Comparison of ENCODE assay signal across 3 cellular contexts in the genomic region with DNA sequence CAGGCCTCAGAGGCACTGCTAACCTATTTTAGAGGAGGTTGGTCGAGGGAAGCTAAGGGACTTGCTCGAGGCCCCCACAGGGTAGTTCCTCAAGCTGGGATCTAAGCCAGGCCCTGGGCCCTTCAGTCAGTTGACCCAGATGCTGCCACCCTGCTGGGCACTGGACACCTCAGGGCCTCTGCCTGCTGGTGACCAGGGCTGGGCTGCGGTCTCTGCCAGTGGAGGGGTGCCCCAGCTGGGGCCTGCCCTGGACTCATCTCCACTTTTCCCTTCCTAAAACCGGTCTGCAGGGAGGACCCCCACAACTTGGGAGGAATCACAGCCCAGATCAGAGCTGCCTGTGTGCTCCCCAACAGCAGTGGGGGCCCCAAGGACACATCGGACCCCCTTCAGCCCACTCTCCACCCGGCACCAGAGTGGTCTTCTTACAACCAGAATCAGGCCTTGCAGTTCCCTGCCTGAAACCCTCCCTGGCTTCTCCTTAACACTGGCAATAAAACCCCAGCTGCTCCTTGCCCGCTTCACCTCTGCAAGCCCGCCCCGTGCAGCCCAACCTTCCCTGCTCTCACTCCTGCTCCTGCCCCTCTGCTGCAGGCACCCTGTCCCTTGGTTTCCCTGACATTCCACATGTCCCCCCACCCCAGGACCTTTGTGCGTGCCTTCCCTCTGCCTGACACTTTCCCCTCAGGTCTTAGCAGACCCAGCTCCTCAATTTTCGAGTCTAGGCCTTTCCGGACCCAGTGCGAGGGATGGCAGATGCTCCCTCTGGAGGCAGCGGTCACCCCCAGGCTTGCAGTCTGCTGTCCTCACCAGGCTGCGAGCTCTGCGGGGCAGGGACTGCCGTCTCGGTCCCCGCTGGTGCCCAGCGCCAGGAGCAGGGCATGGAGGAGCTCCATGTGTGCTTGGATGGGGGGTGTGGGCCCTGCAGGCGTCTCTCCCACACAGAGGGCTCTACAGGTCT. TPM values are rescaled to one million over a fixed set of nuclear protein-coding genes. Genes with fewer than 3 reads are reported as not detected.
"Had no signal": no experiment of that assay in that cellular context is flagged by ENCODE, and none has a peak within 500 bp of the region (broad histone marks: within the 10 kb centered on the region; RNA-seq: fewer than 3 reads in every experiment).

No MANE protein-coding gene starts in this region.

RNA-seq across cellular contexts. Expression of gene KCNJ12, which starts 45.5 kb away (rescaled TPM):
- total RNA-seq: activated B cell treated with CpG ODN at 0.5 μM for 24 hours; activated CD4-positive, alpha-beta T cell treated with anti-CD3 and anti-CD28 coated beads for 36 hours; activated T-helper 2 cell treated with anti-CD3 and anti-CD28 coated beads, Interferon-gamma antibody, Interleukin-2, Interleukin-4, amounts not matched to agents 10 μg/mL and 5 μg/mL and 100 μg/mL, durations not matched to agents 14 hours and 24 hours and 36 hours had no signal
